8 cellular contexts compared by ENCODE assay signal in the genomic region with DNA sequence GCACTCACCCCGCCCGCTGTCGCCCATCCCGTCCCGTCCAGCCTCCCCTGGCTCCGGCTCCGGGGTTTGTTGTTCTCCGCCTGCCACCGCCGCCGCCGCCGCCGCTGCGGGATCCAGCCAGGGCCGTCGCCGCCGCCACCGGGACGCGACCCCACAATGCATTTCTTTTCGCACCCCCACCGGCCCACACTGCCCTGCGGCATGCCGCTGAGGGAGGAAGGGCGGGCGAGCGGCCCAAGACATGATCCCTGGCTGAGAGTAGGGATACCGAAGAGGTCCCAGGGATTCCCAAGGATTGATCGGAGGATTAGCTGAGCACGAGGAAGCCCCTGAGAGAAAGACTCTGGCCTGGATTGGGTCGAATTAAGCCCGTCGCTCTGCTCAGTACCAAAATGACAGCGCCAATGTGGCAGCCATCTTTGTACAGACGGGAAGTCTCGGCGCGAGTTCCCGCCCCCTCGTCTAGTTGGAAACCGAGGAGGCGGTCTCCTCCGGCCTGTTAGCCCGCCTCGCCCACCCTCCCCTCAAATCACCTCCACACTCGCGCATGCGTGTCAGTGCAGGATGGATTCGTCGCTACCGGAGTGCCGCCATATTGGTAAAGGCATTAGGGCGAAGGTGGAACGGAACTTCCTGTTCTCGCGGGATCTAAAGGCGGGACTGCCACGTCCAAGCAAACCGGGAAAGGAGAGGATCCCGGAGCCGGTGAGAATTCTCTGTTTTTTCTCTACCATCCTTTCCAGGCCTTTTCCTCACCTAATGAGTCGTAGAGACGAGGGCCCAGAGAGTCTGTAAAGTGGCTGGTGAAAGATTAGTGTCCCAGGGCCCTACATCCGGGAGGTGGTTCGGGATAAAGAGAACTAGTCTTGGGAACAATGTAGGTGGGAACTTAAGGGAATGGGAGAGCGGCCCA. TPM values are rescaled to one million over a fixed set of nuclear protein-coding genes. Genes with fewer than 3 reads are reported as not detected.
A peak's percentile ranks its signal among the peaks of the same experiment; 100 is the strongest.
DNase-seq lines count a peak whose midpoint lies in the region; ATAC-seq, FAIRE-seq and TF ChIP-seq lines count a peak whose summit lies in the region.

A gene (minus strand): TSS at position 432 of the 913 bp plus-strand sequence. CDS start 189 bp downstream, at position 243.
A gene with protein sequence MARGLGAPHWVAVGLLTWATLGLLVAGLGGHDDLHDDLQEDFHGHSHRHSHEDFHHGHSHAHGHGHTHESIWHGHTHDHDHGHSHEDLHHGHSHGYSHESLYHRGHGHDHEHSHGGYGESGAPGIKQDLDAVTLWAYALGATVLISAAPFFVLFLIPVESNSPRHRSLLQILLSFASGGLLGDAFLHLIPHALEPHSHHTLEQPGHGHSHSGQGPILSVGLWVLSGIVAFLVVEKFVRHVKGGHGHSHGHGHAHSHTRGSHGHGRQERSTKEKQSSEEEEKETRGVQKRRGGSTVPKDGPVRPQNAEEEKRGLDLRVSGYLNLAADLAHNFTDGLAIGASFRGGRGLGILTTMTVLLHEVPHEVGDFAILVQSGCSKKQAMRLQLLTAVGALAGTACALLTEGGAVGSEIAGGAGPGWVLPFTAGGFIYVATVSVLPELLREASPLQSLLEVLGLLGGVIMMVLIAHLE (plus strand): TSS at position 634 of the 913 bp plus-strand sequence. CDS start 379 bp downstream, outside the sequence.

- H3K36me3 ChIP-seq in adipocyte (ENCODE audit: control insufficient read depth, insufficient read depth, low read length, severe bottlenecking) (peaks cover 43% of the 10 kb centered on the region), pancreas (peaks cover 0 to 32% (median 29%) of the 10 kb centered on the region in 3 donors), thyroid gland (peaks cover 36 to 37% of the 10 kb centered on the region in 2 donors)

- peaks cover 40% of the 10 kb centered on the region for H3K36me3 Mint-ChIP-seq in T-cell

- WGBS in pancreas, 2 donors: 0 to 1% methylated on average over 51 to 68 of the region's 68 CpGs
- 0% methylated on average over 36 to 41 of the region's 68 CpGs for WGBS in thyroid gland, 2 donors

- intact Hi-C loops in Right ventricle myocardium superior (cut with DNase I) (loop anchor here (5.0 kb wide), 1 partner anchor 228 kb away; no protein-coding TSS in a partner anchor), pancreas (cut with DNase I) (no loop called here), thyroid gland (cut with DNase I) (loop anchor here (2.0 to 10.0 kb wide), 2 partner anchors 48 to 224 kb away; a partner anchor contains a TSS)

- H3K9ac ChIP-seq in adipocyte (ENCODE audit: low read length): peak within 1 kb of the TSS; percentile 95

- H3K4me1 Mint-ChIP-seq in T-cell: peaks cover 71 to 75% (median 75%) of the 10 kb centered on the region in 3 donors

- H3K4me3 ChIP-seq in adipocyte (ENCODE audit: low read length): peak within 1 kb of the TSS; percentile 93
- peak within 1 kb of the TSS; percentile 80 to 90 (median 86) for H3K4me3 ChIP-seq in pancreas
- peak within 1 kb of the TSS; percentile 63 to 84 (median 79) for H3K4me3 ChIP-seq in thyroid gland (replicated peaks in 1 of 3)

- POLR2A ChIA-PET in T-cell (lab: Charles Lee): interaction anchor here in 1 of 2 donors (0.7 kb wide), 1 partner anchor 17 kb away, joined by 9 read pairs; no protein-coding TSS in a partner anchor

- peak within 1 kb of the TSS; percentile 94 to 98 (median 96) for H3K27ac ChIP-seq in pancreas
- H3K27ac ChIP-seq in thyroid gland: peak within 1 kb of the TSS; percentile 64 to 96 (median 96)

- DNase-seq in GM10266 (ENCODE audit: extremely low spot score) (peak; percentile 99), NCI-H146 (lab: John Stamatoyannopoulos, UW) (peak; percentile 99), T-cell (peak; percentile 95 to 99 (median 98)), adipocyte (ENCODE audit: low read depth) (peak; percentile 100), Right ventricle myocardium superior (peak; percentile 100), pancreas (peak; percentile 98 to 100 (median 99)), thyroid gland (peak; percentile 100)

- FAIRE-seq in pancreas (lab: Jason Lieb, UNC): no peak

- CTCF ChIA-PET in T-cell (lab: Charles Lee): interaction anchor here in 1 of 2 donors (0.7 kb wide), 1 partner anchor 97 kb away, joined by 6 read pairs; no protein-coding TSS in a partner anchor

- H3K4me1 ChIP-seq in adipocyte (ENCODE audit: control insufficient read depth, insufficient read depth, low read length) (peaks cover 62% of the 10 kb centered on the region), pancreas (peaks cover 17 to 30% (median 24%) of the 10 kb centered on the region in 3 donors), thyroid gland (peaks cover 38 to 58% of the 10 kb centered on the region in 2 donors)

- H3K27ac Mint-ChIP-seq in T-cell: peak within 1 kb of the TSS; percentile 99 to 100

- ATAC-seq in HG02798 (IDR thresholded peaks at IDR 0.05; ENCODE audit: poor library complexity, unreplicated experiment) (peak; percentile 58), T-cell (replicated peaks in 1 of 4) (peak; percentile 77 to 80 (median 80)), Right ventricle myocardium superior (ENCODE audit: poor library complexity) (peak; percentile 90), pancreas (peak; percentile 74 to 88 (median 76))

- TF ChIP-seq CTCF in GM10266 (IDR thresholded peaks at IDR 0.05; ENCODE audit: control insufficient read depth, insufficient read depth, low read depth, missing control alignments): no peak
- TF ChIP-seq CTCF in pancreas (IDR thresholded peaks at IDR 0.05): no peak
- TF ChIP-seq CTCF in thyroid gland (IDR thresholded peaks at IDR 0.05): no peak

- no peaks in the 10 kb centered on the region for H3K9me3 Mint-ChIP-seq in T-cell

- TF ChIP-seq POLR2A in thyroid gland (IDR thresholded peaks at IDR 0.05): peak in 1 of 2 donors; percentile 70

- no peaks in the 10 kb centered on the region for H3K27me3 Mint-ChIP-seq in T-cell

- H3K4me3 Mint-ChIP-seq in T-cell: peak within 1 kb of the TSS; percentile 97 to 100 (median 99)

- no peaks in the 10 kb centered on the region for H3K27me3 ChIP-seq in adipocyte (replicated peaks; ENCODE audit: control insufficient read depth, insufficient read depth, low read length)
- no peaks in the 10 kb centered on the region for H3K27me3 ChIP-seq in pancreas
- H3K27me3 ChIP-seq in thyroid gland: no peaks in the 10 kb centered on the region

- H3K9me3 ChIP-seq in adipocyte (ENCODE audit: control insufficient read depth, low read length) (no peaks in the 10 kb centered on the region), pancreas (no peaks in the 10 kb centered on the region), thyroid gland (no peaks in the 10 kb centered on the region)

RNA-seq across cellular contexts. Expression of the first gene that starts in this region (rescaled TPM):
- total RNA-seq in T-cell (100 to 1,000 TPM in 2 of 5 donors, 10 to 100 TPM in 3; 65.5 to 104 (median 96.4) TPM), Right ventricle myocardium superior (37.9 TPM), pancreas (10 to 100 TPM; 20.1 to 30.9 (median 21.9) TPM), thyroid gland (10 to 100 TPM; 29.6 to 46.8 (median 41.2) TPM)
- polyA plus RNA-seq in pancreas: 10 to 100 TPM; 48.8 to 68.3 TPM

RNA-seq across cellular contexts. Expression of the second gene that starts in this region (rescaled TPM):
- 10 to 100 TPM; 19.1 to 44.0 (median 41.3) TPM for total RNA-seq in T-cell
- total RNA-seq in Right ventricle myocardium superior: 46.0 TPM
- 10 to 100 TPM; 41.6 to 87.5 (median 64.5) TPM for total RNA-seq in pancreas
- 100 to 1,000 TPM in 1 of 2 donors, 10 to 100 TPM in 1; 53.9 to 111 TPM for polyA plus RNA-seq in pancreas
- total RNA-seq in thyroid gland: 100 to 1,000 TPM in 3 of 4 donors, 10 to 100 TPM in 1; 90.8 to 191 (median 153) TPM

Comparison
In these comparisons a context has a peak if more than half of its experiments do, and no peak if none do; other contexts are left out.
1. Peak in every context shown above with its lines: DNase-seq, ATAC-seq, H3K4me3 ChIP-seq and H3K27ac ChIP-seq.
2. intact Hi-C loops: an anchor here in Right ventricle myocardium superior (5.0 kb wide) and thyroid gland (2.0 to 10.0 kb wide); none called in pancreas.